Comparison of ENCODE assay signal across 13 cellular contexts in genomic region chr16:12061336-12062055, GRCh38.
DNase-seq lines count a peak whose midpoint lies in the region; ATAC-seq and TF ChIP-seq lines count a peak whose summit lies in the region.
"Had no signal": no experiment of that assay in that cellular context is flagged by ENCODE, and none has a peak within 500 bp of the region (broad histone marks: within the 10 kb centered on the region; RNA-seq: fewer than 3 reads in every experiment).

No MANE protein-coding gene starts in this region.

- peaks cover 20% of the 10 kb centered on the region for H3K4me1 ChIP-seq in ACC112 (ENCODE audit: control insufficient read depth, insufficient read depth, low read length, unreplicated experiment)
- H3K4me1 ChIP-seq in mesenchymal stem cell (ENCODE audit: control insufficient read depth, insufficient read depth, low read depth, low read length), result peaks cover 37% of the 10 kb centered on the region

- peak overlapping the region in 1 of 2 experiments; percentile 11 for H2BK12ac ChIP-seq in mesenchymal stem cell (ENCODE audit: low read length in 2 of 2)

- no peak overlapping the region for H3K4me3 Mint-ChIP-seq in chondrocyte (ENCODE audit: unreplicated experiment)
- H3K4me3 Mint-ChIP-seq: natural killer cell; T-helper 1 cell treated with Interleukin-12 subunit alpha and Interleukin-12 subunit beta and Interleukin-4 antibody, amounts not matched to agents 30 μg/mL and 1 μg/mL, for 36 hours had no signal

- no peak overlapping the region for H3K4me2 ChIP-seq in mesenchymal stem cell (ENCODE audit: low read length, poor library complexity, severe bottlenecking)

- no peak overlapping the region for H2BK5ac ChIP-seq in mesenchymal stem cell (ENCODE audit: low read depth, low read length, poor library complexity, severe bottlenecking)

- H2AFZ ChIP-seq in ACC112 (ENCODE audit: low read length, unreplicated experiment), result no peak overlapping the region
- no peak overlapping the region for H2AFZ ChIP-seq in mesenchymal stem cell (ENCODE audit: low read depth, low read length)

- no peak overlapping the region for H3K27ac Mint-ChIP-seq in chondrocyte (ENCODE audit: unreplicated experiment)
- H3K27ac Mint-ChIP-seq: natural killer cell; T-helper 1 cell treated with Interleukin-12 subunit alpha and Interleukin-12 subunit beta and Interleukin-4 antibody, amounts not matched to agents 30 μg/mL and 1 μg/mL, for 36 hours had no signal

- no peak overlapping the region for H2BK15ac ChIP-seq in mesenchymal stem cell (ENCODE audit: low read depth, poor library complexity, severe bottlenecking)

- H3K79me1 ChIP-seq in mesenchymal stem cell (replicated peaks; ENCODE audit: low read length, poor library complexity, severe bottlenecking), result no peaks in the 10 kb centered on the region

- H4K8ac ChIP-seq in mesenchymal stem cell (ENCODE audit: low read length), result no peak overlapping the region

- H3K4me1 Mint-ChIP-seq in chondrocyte (ENCODE audit: low read depth), result peaks cover 13% of the 10 kb centered on the region

- H3K27ac ChIP-seq in ACC112 (ENCODE audit: low read depth, low read length) (peak overlapping the region; percentile 38), mesenchymal stem cell (ENCODE audit: low read length, poor library complexity, severe bottlenecking) (peak overlapping the region; percentile 73)

- H3K27me3 ChIP-seq in ACC112 (ENCODE audit: insufficient read depth, low read length) (no peaks in the 10 kb centered on the region), mesenchymal stem cell (ENCODE audit: control insufficient read depth in 1 of 2, insufficient read depth in 1 of 2, low read length in 2 of 2) (no peaks in the 10 kb centered on the region)

- H3K4me3 ChIP-seq in ACC112 (ENCODE audit: low read depth, low read length) (no peak overlapping the region), mesenchymal stem cell (ENCODE audit: insufficient read depth in 1 of 2, low read depth in 1 of 2, low read length in 2 of 2) (no peak overlapping the region)

- ATAC-seq in GM18498 (IDR thresholded peaks at IDR 0.05; ENCODE audit: unreplicated experiment), result no peak
- no peak for ATAC-seq in HG03045 (IDR thresholded peaks at IDR 0.05; ENCODE audit: unreplicated experiment)
- ATAC-seq: natural killer cell had no signal

- H4K91ac ChIP-seq in mesenchymal stem cell (ENCODE audit: low read length), result peak overlapping the region; percentile 11

- H3K36me3 ChIP-seq in ACC112 (ENCODE audit: insufficient read depth, low read length) (no peaks in the 10 kb centered on the region), mesenchymal stem cell (ENCODE audit: control insufficient read depth in 1 of 2, insufficient read depth in 2 of 2, low read depth in 1 of 2, low read length in 2 of 2) (peaks cover 15 to 32% of the 10 kb centered on the region in 2 experiments)

- H3K36me3 Mint-ChIP-seq in chondrocyte (ENCODE audit: low read depth), result no peaks in the 10 kb centered on the region
- H3K36me3 Mint-ChIP-seq: natural killer cell had no signal

- peak overlapping the region; percentile 63 for H2AK5ac ChIP-seq in mesenchymal stem cell (ENCODE audit: low read length, severe bottlenecking)

- no peak overlapping the region for H2BK120ac ChIP-seq in mesenchymal stem cell (ENCODE audit: low read depth, low read length)

- DNase-seq in HK-2 (ENCODE audit: unreplicated experiment), result peak; percentile 47
- DNase-seq in chondrocyte (ENCODE audit: low spot score), result peak; percentile 48
- DNase-seq in mesenchymal stem cell, result peak; percentile 39
- DNase-seq in epidermal melanocyte (ENCODE audit: insufficient read length, low spot score), result no peak
- DNase-seq in occipital lobe (lab: John Stamatoyannopoulos, UW), result no peak
- DNase-seq: activated CD4-positive, alpha-beta T cell treated with anti-CD3 and anti-CD28 coated beads, Interleukin-2, amount 50 U/mL, for 1 hour; DMS79; natural killer cell; NCI-H1694 treated with DMSO at 0.1 percent for 48 hours had no signal

- H3K9me3 ChIP-seq in mesenchymal stem cell (ENCODE audit: control insufficient read depth, low read length), result no peaks in the 10 kb centered on the region

- H3K79me2 ChIP-seq in ACC112 (ENCODE audit: control insufficient read depth, insufficient read depth, low read length, unreplicated experiment), result no peaks in the 10 kb centered on the region

- H3K18ac ChIP-seq in mesenchymal stem cell (ENCODE audit: low read depth in 1 of 2, low read length in 2 of 2), result no peak overlapping the region

- no peaks in the 10 kb centered on the region for H3K27me3 Mint-ChIP-seq in chondrocyte (ENCODE audit: low read depth)

- H3K4ac ChIP-seq in mesenchymal stem cell (ENCODE audit: low read depth in 1 of 2, low read length in 2 of 2), result no peak overlapping the region

- WGBS in mesenchymal stem cell, result 91% methylated on average over 13 of the region's 14 CpGs

- H3K23ac ChIP-seq in mesenchymal stem cell (ENCODE audit: low read length in 2 of 2), result no peak overlapping the region

- no peak overlapping the region for H3K14ac ChIP-seq in mesenchymal stem cell (ENCODE audit: low read length in 2 of 2)

- no peak for TF ChIP-seq CTCF in chondrocyte (IDR thresholded peaks at IDR 0.05)

- no peaks in the 10 kb centered on the region for H3K9me3 Mint-ChIP-seq in chondrocyte (ENCODE audit: low read depth)
- H3K9me3 Mint-ChIP-seq: natural killer cell; T-helper 1 cell treated with Interleukin-12 subunit alpha and Interleukin-12 subunit beta and Interleukin-4 antibody, amounts not matched to agents 30 μg/mL and 1 μg/mL, for 36 hours had no signal

- H3K9ac ChIP-seq in mesenchymal stem cell (ENCODE audit: low read length), result peak overlapping the region; percentile 10

Comparison
In these comparisons a context has a peak if more than half of its experiments do, and no peak if none do; other contexts are left out.
1. DNase-seq: peak in HK-2 (single experiment), chondrocyte (single experiment) and mesenchymal stem cell (single experiment); none in epidermal melanocyte (single experiment) and occipital lobe (single experiment).